Comparison of ENCODE assay signal across 1 cellular context in the genomic region with DNA sequence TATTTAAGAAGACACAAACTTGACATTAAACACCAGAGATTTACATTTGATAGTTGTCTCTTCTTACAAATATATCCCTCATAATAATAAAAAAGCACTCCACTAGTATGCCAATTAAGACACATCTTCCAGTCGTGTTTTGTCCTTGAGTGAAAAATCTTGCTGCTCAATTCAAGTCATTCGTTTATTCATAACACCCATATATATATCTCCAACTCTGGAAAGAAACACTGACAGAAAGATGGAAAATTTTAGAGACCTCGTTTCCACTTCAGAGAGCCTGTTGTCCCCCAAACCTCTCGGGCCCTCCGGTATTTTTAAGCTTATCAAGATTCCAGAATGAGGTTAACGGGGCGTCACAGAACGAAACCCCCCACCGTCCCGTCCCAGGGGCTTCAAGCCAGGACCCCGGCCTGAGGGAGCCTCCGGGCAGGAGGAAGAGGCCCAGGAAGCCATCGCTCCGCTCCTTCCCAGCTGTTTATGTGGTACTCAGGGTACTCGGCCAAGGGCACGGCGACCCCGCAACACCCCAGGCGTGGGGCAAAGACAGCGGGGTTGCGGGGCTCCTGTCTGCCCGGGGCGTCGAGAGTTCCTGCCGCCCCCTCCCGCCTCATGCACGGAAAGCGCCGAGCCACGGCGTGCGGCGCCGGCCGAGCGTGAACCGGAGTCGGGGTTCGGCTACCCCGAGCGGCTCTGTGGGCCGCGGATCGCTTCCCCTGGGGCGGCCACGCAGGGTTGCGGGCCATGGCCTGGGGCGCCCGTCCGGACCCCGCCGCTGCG.
TF ChIP-seq lines count a peak whose summit lies in the region.

No MANE protein-coding gene starts in this region.

TF ChIP-seq in HEK293, 187 proteins besides CTCF, POLR2A, EP300 and RAD21 (continued from another document):
- TF ChIP-seq, protein P1, sequence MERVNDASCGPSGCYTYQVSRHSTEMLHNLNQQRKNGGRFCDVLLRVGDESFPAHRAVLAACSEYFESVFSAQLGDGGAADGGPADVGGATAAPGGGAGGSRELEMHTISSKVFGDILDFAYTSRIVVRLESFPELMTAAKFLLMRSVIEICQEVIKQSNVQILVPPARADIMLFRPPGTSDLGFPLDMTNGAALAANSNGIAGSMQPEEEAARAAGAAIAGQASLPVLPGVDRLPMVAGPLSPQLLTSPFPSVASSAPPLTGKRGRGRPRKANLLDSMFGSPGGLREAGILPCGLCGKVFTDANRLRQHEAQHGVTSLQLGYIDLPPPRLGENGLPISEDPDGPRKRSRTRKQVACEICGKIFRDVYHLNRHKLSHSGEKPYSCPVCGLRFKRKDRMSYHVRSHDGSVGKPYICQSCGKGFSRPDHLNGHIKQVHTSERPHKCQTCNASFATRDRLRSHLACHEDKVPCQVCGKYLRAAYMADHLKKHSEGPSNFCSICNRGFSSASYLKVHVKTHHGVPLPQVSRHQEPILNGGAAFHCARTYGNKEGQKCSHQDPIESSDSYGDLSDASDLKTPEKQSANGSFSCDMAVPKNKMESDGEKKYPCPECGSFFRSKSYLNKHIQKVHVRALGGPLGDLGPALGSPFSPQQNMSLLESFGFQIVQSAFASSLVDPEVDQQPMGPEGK (tag by site-specific recombination; IDR thresholded peaks at IDR 0.05) = peak; percentile 36; the same call in 1 of the 2 replicates
- TF ChIP-seq ZBTB20 (tag by site-specific recombination; IDR thresholded peaks at IDR 0.05) (peak; percentile 58), GLI4 (tag by site-specific recombination; IDR thresholded peaks at IDR 0.05) (no peak), ZBTB8A (tag by site-specific recombination; IDR thresholded peaks at IDR 0.05) (0 out of 2 replicates have a peak, but pooled peaks have one; percentile 50), KLF10 (tag by site-specific recombination; IDR thresholded peaks at IDR 0.05) (no peak), ZNF621 (tag by site-specific recombination; IDR thresholded peaks at IDR 0.05) (no peak), PRDM1 (tag by site-specific recombination; IDR thresholded peaks at IDR 0.05) (no peak), HOXC10 (CRISPR knock-in tag; IDR thresholded peaks at IDR 0.05) (no peak), SALL2 (tag by site-specific recombination; IDR thresholded peaks at IDR 0.05; ENCODE audit: borderline replicate concordance) (no peak), ZNF777 (tag by site-specific recombination; IDR thresholded peaks at IDR 0.05; ENCODE audit: borderline replicate concordance) (peak; percentile 58; the same call in 1 of the 2 replicates), ZNF48 (tag by site-specific recombination; IDR thresholded peaks at IDR 0.05) (no peak), ZNF274 (IDR thresholded peaks at IDR 0.05; ENCODE audit: low read length) (no peak), ZNF274 (tag by site-specific recombination; IDR thresholded peaks at IDR 0.05; ENCODE audit: borderline replicate concordance) (no peak), ZNF423 (tag by site-specific recombination; IDR thresholded peaks at IDR 0.05) (no peak), ZNF324 (tag by site-specific recombination; IDR thresholded peaks at IDR 0.05) (no peak), REPIN1 (tag by site-specific recombination; IDR thresholded peaks at IDR 0.05; ENCODE audit: low read depth) (no peak), ZNF626 (tag by site-specific recombination; IDR thresholded peaks at IDR 0.05) (no peak), IKZF3 (tag by site-specific recombination; IDR thresholded peaks at IDR 0.05) (no peak), ZNF202 (tag by site-specific recombination; IDR thresholded peaks at IDR 0.05; ENCODE audit: borderline replicate concordance) (peak; percentile 77; the same call in 1 of the 2 replicates), ZNF391 (tag by site-specific recombination; IDR thresholded peaks at IDR 0.05; ENCODE audit: borderline replicate concordance, low read depth) (no peak), ZNF211 (tag by site-specific recombination; IDR thresholded peaks at IDR 0.05; ENCODE audit: low read depth) (no peak), ZNF426 (tag by site-specific recombination; IDR thresholded peaks at IDR 0.05) (no peak), ZNF776 (tag by site-specific recombination; IDR thresholded peaks at IDR 0.05; ENCODE audit: borderline replicate concordance) (no peak), ZNF514 (tag by site-specific recombination; IDR thresholded peaks at IDR 0.05) (no peak), ZNF610 (tag by site-specific recombination; IDR thresholded peaks at IDR 0.05; ENCODE audit: borderline replicate concordance) (no peak), ZNF335 (tag by site-specific recombination; conservative IDR thresholded peaks at IDR 0.05) (peak; percentile 60), ZNF114 (tag by site-specific recombination; IDR thresholded peaks at IDR 0.05) (no peak), ZNF544 (tag by site-specific recombination; IDR thresholded peaks at IDR 0.05) (no peak), ZBTB7A (tag by site-specific recombination; IDR thresholded peaks at IDR 0.05; ENCODE audit: low read depth) (no peak), ZNF555 (tag by site-specific recombination; conservative IDR thresholded peaks at IDR 0.05) (no peak)
- TF ChIP-seq, protein P2, sequence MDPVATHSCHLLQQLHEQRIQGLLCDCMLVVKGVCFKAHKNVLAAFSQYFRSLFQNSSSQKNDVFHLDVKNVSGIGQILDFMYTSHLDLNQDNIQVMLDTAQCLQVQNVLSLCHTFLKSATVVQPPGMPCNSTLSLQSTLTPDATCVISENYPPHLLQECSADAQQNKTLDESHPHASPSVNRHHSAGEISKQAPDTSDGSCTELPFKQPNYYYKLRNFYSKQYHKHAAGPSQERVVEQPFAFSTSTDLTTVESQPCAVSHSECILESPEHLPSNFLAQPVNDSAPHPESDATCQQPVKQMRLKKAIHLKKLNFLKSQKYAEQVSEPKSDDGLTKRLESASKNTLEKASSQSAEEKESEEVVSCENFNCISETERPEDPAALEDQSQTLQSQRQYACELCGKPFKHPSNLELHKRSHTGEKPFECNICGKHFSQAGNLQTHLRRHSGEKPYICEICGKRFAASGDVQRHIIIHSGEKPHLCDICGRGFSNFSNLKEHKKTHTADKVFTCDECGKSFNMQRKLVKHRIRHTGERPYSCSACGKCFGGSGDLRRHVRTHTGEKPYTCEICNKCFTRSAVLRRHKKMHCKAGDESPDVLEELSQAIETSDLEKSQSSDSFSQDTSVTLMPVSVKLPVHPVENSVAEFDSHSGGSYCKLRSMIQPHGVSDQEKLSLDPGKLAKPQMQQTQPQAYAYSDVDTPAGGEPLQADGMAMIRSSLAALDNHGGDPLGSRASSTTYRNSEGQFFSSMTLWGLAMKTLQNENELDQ (tag by site-specific recombination; IDR thresholded peaks at IDR 0.05; ENCODE audit: low read depth) = no peak
- TF ChIP-seq, protein P3, sequence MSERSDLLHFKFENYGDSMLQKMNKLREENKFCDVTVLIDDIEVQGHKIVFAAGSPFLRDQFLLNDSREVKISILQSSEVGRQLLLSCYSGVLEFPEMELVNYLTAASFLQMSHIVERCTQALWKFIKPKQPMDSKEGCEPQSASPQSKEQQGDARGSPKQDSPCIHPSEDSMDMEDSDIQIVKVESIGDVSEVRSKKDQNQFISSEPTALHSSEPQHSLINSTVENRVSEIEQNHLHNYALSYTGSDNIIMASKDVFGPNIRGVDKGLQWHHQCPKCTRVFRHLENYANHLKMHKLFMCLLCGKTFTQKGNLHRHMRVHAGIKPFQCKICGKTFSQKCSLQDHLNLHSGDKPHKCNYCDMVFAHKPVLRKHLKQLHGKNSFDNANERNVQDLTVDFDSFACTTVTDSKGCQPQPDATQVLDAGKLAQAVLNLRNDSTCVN (tag by site-specific recombination; optimal IDR thresholded peaks at IDR 0.05) = no peak
- TF ChIP-seq, protein P4, sequence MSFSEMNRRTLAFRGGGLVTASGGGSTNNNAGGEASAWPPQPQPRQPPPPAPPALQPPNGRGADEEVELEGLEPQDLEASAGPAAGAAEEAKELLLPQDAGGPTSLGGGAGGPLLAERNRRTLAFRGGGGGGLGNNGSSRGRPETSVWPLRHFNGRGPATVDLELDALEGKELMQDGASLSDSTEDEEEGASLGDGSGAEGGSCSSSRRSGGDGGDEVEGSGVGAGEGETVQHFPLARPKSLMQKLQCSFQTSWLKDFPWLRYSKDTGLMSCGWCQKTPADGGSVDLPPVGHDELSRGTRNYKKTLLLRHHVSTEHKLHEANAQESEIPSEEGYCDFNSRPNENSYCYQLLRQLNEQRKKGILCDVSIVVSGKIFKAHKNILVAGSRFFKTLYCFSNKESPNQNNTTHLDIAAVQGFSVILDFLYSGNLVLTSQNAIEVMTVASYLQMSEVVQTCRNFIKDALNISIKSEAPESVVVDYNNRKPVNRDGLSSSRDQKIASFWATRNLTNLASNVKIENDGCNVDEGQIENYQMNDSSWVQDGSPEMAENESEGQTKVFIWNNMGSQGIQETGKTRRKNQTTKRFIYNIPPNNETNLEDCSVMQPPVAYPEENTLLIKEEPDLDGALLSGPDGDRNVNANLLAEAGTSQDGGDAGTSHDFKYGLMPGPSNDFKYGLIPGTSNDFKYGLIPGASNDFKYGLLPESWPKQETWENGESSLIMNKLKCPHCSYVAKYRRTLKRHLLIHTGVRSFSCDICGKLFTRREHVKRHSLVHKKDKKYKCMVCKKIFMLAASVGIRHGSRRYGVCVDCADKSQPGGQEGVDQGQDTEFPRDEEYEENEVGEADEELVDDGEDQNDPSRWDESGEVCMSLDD (tag by site-specific recombination; IDR thresholded peaks at IDR 0.05) = 0 out of 2 replicates have a peak, but pooled peaks have one; percentile 44
- TF ChIP-seq, protein P5, sequence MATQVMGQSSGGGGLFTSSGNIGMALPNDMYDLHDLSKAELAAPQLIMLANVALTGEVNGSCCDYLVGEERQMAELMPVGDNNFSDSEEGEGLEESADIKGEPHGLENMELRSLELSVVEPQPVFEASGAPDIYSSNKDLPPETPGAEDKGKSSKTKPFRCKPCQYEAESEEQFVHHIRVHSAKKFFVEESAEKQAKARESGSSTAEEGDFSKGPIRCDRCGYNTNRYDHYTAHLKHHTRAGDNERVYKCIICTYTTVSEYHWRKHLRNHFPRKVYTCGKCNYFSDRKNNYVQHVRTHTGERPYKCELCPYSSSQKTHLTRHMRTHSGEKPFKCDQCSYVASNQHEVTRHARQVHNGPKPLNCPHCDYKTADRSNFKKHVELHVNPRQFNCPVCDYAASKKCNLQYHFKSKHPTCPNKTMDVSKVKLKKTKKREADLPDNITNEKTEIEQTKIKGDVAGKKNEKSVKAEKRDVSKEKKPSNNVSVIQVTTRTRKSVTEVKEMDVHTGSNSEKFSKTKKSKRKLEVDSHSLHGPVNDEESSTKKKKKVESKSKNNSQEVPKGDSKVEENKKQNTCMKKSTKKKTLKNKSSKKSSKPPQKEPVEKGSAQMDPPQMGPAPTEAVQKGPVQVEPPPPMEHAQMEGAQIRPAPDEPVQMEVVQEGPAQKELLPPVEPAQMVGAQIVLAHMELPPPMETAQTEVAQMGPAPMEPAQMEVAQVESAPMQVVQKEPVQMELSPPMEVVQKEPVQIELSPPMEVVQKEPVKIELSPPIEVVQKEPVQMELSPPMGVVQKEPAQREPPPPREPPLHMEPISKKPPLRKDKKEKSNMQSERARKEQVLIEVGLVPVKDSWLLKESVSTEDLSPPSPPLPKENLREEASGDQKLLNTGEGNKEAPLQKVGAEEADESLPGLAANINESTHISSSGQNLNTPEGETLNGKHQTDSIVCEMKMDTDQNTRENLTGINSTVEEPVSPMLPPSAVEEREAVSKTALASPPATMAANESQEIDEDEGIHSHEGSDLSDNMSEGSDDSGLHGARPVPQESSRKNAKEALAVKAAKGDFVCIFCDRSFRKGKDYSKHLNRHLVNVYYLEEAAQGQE (tag by site-specific recombination; IDR thresholded peaks at IDR 0.05) = no peak
